ENCODE assay signal across 8 cellular contexts in genomic region chr11:124897681-124898680, GRCh38. TPM values are rescaled to one million over a fixed set of nuclear protein-coding genes. Genes with fewer than 3 reads are reported as not detected.
DNase-seq lines count a peak whose midpoint lies in the region; ATAC-seq, FAIRE-seq and TF ChIP-seq lines count a peak whose summit lies in the region.

Gene ROBO4 (minus strand): TSS chr11:124897865. CDS start chr11:124897795, 70 bp downstream.

- H3K4me2 ChIP-seq in K562 (ENCODE audit: insufficient read depth, low read length) (no peak within 1 kb of the TSS), hepatocyte (no peak within 1 kb of the TSS)

- FAIRE-seq in K562 (lab: Jason Lieb, UNC) = no peak

- H3K9me3 ChIP-seq in K562 (replicated peaks; ENCODE audit: control insufficient read depth, insufficient read depth, low read depth, low read length) = no peaks in the 10 kb centered on the region
- no peaks in the 10 kb centered on the region for H3K9me3 ChIP-seq in hepatocyte (ENCODE audit: low read depth)
- H3K9me3 ChIP-seq in stomach = no peaks in the 10 kb centered on the region

- peaks cover 2% of the 10 kb centered on the region for H3K9me1 ChIP-seq in K562 (ENCODE audit: control insufficient read depth, insufficient read depth, low read length)

- 1% methylated on average over 11 of the region's 15 CpGs for WGBS in K562 (ENCODE audit: insufficient coverage, low coverage, missing lambda C conversion rate)
- 71% methylated on average over 15 of the region's 15 CpGs for WGBS in hepatocyte (ENCODE audit: low lambda C conversion rate, missing lambda C conversion rate)
- 31 to 48% (median 36%) methylated on average over 15 of the region's 15 CpGs for whole genome bisulfite sequencing in stomach, 5 donors

- TF ChIP-seq CTCF in K562 (IDR thresholded peaks at IDR 0.05 in 2 of 3, conservative IDR thresholded peaks at IDR 0.05 in 1 of 3; ENCODE audit: insufficient read depth in 2 of 3, low read depth in 1 of 3, low read length in 3 of 3) (peak in 1 of 3 experiments; percentile 23; a peak in 1 of 6 replicates), hepatocyte (IDR thresholded peaks at IDR 0.05; ENCODE audit: poor library complexity) (no peak), stomach (IDR thresholded peaks at IDR 0.05) (no peak), GM10266 (IDR thresholded peaks at IDR 0.05; ENCODE audit: control insufficient read depth, insufficient read depth, low read depth, missing control alignments) (no peak)

- DNase-seq in H7 (peak; percentile 27), K562 (ENCODE audit: extremely low read depth in 1 of 4, low spot score in 3 of 4) (no peak), hepatocyte (ENCODE audit: low spot score) (no peak), stomach (no peak), germinal center (ENCODE audit: low spot score) (no peak), T-helper 9 cell (no peak), NCI-H1092 (lab: John Stamatoyannopoulos, UW) (no peak), GM10266 (ENCODE audit: extremely low spot score) (no peak)

- H3K4me1 ChIP-seq in K562 (replicated peaks in 1 of 2; ENCODE audit: control insufficient read depth in 2 of 2, insufficient read depth in 2 of 2, low read length in 2 of 2) (no peaks in the 10 kb centered on the region), hepatocyte (ENCODE audit: insufficient read depth) (no peaks in the 10 kb centered on the region), stomach (peaks cover 0 to 9% (median 2%) of the 10 kb centered on the region in 4 donors)

- 0 out of 2 replicates have a peak, but pooled peaks cover 4% of the 10 kb centered on the region for H4K20me1 ChIP-seq in K562 (replicated peaks; ENCODE audit: control insufficient read depth, insufficient read depth, low read length)
- no peaks in the 10 kb centered on the region for H4K20me1 ChIP-seq in hepatocyte (ENCODE audit: insufficient read depth, poor library complexity, severe bottlenecking)

- 0 out of 3 replicates have a peak, but pooled peaks have one; percentile 16 for ATAC-seq in K562

- no peak for TF ChIP-seq EP300 in K562 (IDR thresholded peaks at IDR 0.05; ENCODE audit: low read length)
- TF ChIP-seq EP300 in stomach (IDR thresholded peaks at IDR 0.05) = no peak

- H3K27me3 ChIP-seq in H7 (ENCODE audit: control insufficient read depth, insufficient read depth, low read length) (no peaks in the 10 kb centered on the region), K562 (ENCODE audit: control insufficient read depth in 2 of 2, insufficient read depth in 2 of 2, low read length in 2 of 2) (peaks cover 9 to 56% of the 10 kb centered on the region in 2 experiments), hepatocyte (peaks cover 29% of the 10 kb centered on the region), stomach (peaks cover 0 to 4% (median 0%) of the 10 kb centered on the region in 3 donors)

- in situ Hi-C loops in K562 (cut with MboI) = no loop called here

- no peaks in the 10 kb centered on the region for H3K36me3 ChIP-seq in H7 (replicated peaks; ENCODE audit: control insufficient read depth, insufficient read depth, low read length)
- H3K36me3 ChIP-seq in K562 (ENCODE audit: control insufficient read depth, insufficient read depth, low read length) = no peaks in the 10 kb centered on the region
- no peaks in the 10 kb centered on the region for H3K36me3 ChIP-seq in hepatocyte (replicated peaks; ENCODE audit: insufficient read depth, low read depth)
- H3K36me3 ChIP-seq in stomach = no peaks in the 10 kb centered on the region

- H3K9me2 ChIP-seq in hepatocyte (replicated peaks; ENCODE audit: insufficient read depth) = no peaks in the 10 kb centered on the region

- CTCF ChIA-PET in K562 (lab: Yijun Ruan, JAX; ENCODE audit: low intra/inter-chr PET ratio) = no interaction called here

- no peaks in the 10 kb centered on the region for H3K79me2 ChIP-seq in K562 (ENCODE audit: control insufficient read depth, insufficient read depth, low read length)
- H3K79me2 ChIP-seq in hepatocyte = no peaks in the 10 kb centered on the region

- POLR2A ChIA-PET in K562 (lab: Yijun Ruan, JAX) = no interaction called here

- H3K4me3 ChIP-seq in H7 (ENCODE audit: insufficient read depth, low read depth, low read length) (no peak within 1 kb of the TSS), K562 (no peak within 1 kb of the TSS), hepatocyte (no peak within 1 kb of the TSS), stomach (peak within 1 kb of the TSS; percentile 16 to 28 (median 20))

- BruUV-seq in K562 (replicated peaks; lab: Mats Ljungman, UMichigan) = no TSS peak

- no peak for TF ChIP-seq RAD21 in K562 (CRISPR knock-in tag; conservative IDR thresholded peaks at IDR 0.05 in 1 of 2, IDR thresholded peaks at IDR 0.05 in 1 of 2)

- H3K9ac ChIP-seq in K562 (ENCODE audit: insufficient read depth in 1 of 2, low read depth in 2 of 2, low read length in 2 of 2) = no peak within 1 kb of the TSS

- intact Hi-C loops in K562 (cut with micrococcal nuclease) = no loop called here
- intact Hi-C loops in stomach (cut with DNase I; ENCODE audit: low total_unique reads) = no loop called here

- TF ChIP-seq POLR2A in K562 (conservative IDR thresholded peaks at IDR 0.05) (no peak), stomach (IDR thresholded peaks at IDR 0.05) (no peak)

- H2AFZ ChIP-seq in K562 (ENCODE audit: low read depth, low read length) (no peak within 1 kb of the TSS), hepatocyte (peak within 1 kb of the TSS; percentile 58)

- no peak within 1 kb of the TSS for H3K27ac ChIP-seq in K562 (ENCODE audit: extremely low read depth, low read depth, low read length)
- H3K27ac ChIP-seq in hepatocyte = peak within 1 kb of the TSS; percentile 71
- H3K27ac ChIP-seq in stomach = peak within 1 kb of the TSS; percentile 42 to 77 (median 64)

TF ChIP-seq in K562, 482 proteins besides CTCF, POLR2A, EP300 and RAD21 (continues in another document):
- no peak for TF ChIP-seq ZBTB5 (IDR thresholded peaks at IDR 0.05)
- no peak for TF ChIP-seq U2AF1 (optimal IDR thresholded peaks at IDR 0.05; ENCODE audit: low read depth, low read length)
- TF ChIP-seq HES1 (IDR thresholded peaks at IDR 0.05; ENCODE audit: low read depth) = no peak
- no peak for TF ChIP-seq MXD1 (CRISPR knock-in tag; IDR thresholded peaks at IDR 0.05; ENCODE audit: borderline replicate concordance, poor library complexity, severe bottlenecking)
- no peak for TF ChIP-seq ZBTB9 (CRISPR knock-in tag; IDR thresholded peaks at IDR 0.05)

RNA-seq across cellular contexts. Expression of gene ROBO4, which starts in this region (rescaled TPM):
- not detected in 2 replicates for total RNA-seq in H7 (2014; rRNA removed; shearing (Covaris generic))
- total RNA-seq in K562 (2011; cell fraction: chromatin; rRNA removed; ENCODE audit: low replicate concordance) = not detected in 2 replicates
- total RNA-seq in K562 (2011; cell fraction: nucleolus; rRNA removed) = not detected in 2 replicates
- not detected in 2 replicates for total RNA-seq in K562 (2011; cell fraction: nucleoplasm; rRNA removed)
- total RNA-seq in K562 (2014; rRNA removed) = not detected in 2 replicates
- total RNA-seq in K562 (2014; rRNA removed; fragmentation: Illumina TruSeq; extraction: Trizol) = not detected in 2 replicates
- not detected in 2 replicates for total RNA-seq in K562 (2015; rRNA removed; fragmentation: Illumina TruSeq; extraction: Trizol)
- 0.04 TPM in 1 of 2 replicates, not detected in the other for total RNA-seq in K562 (2021)
- not detected in 2 replicates for polyA plus RNA-seq in K562 (2011; rRNA removed)
- polyA plus RNA-seq in K562 (2011; cell fraction: cytosol; rRNA removed) = 0.04 and 0.09 TPM in 2 replicates
- polyA plus RNA-seq in K562 (2011; cell fraction: nucleus; rRNA removed) = 0.03 TPM in 1 of 2 replicates, not detected in the other
- polyA plus RNA-seq in K562 (2012) = not detected in 2 replicates
- polyA plus RNA-seq in K562 (2014; fragmentation: Illumina TruSeq; extraction: Trizol) = not detected in 2 replicates
- polyA plus RNA-seq in K562 (2014; fragmentation: Nextera tagmentation; extraction: Ambion mirVana) = not detected
- not detected in 2 replicates for polyA plus RNA-seq in K562 (2014; rRNA removed)
- polyA minus RNA-seq in K562 (2011; rRNA and poly(A)+ RNA removed) = not detected in 2 replicates
- polyA minus RNA-seq in K562 (2011; cell fraction: cytosol; rRNA and poly(A)+ RNA removed) = not detected in 2 replicates
- polyA minus RNA-seq in K562 (2011; cell fraction: nucleus; rRNA and poly(A)+ RNA removed) = not detected in 2 replicates
- 0.48 and 2.0 TPM in 2 replicates for total RNA-seq in hepatocyte
- polyA plus RNA-seq in hepatocyte = 0.28 TPM in 1 of 2 replicates, not detected in the other
- total RNA-seq in stomach = 10 to 100 TPM in 3 of 5 donors, 1 to 10 TPM in 2; 1.8 to 49.6 (median 12.1) TPM
- polyA plus RNA-seq in stomach = 1 to 10 TPM; 2.0 to 2.7 (median 2.6) TPM

Comparison
In these comparisons a context has a peak if more than half of its experiments do, and no peak if none do; other contexts are left out.
1. Peak in DNase-seq in H7; RNA of the gene not detected or under 1 TPM.
2. Peak in ATAC-seq in K562; RNA of the gene not detected or under 1 TPM.
3. H3K4me3 ChIP-seq: peak in stomach (4 of 4); none in H7 (single experiment), K562 (single experiment) and hepatocyte (single experiment).